16 cellular contexts compared by ENCODE assay signal in the genomic region with DNA sequence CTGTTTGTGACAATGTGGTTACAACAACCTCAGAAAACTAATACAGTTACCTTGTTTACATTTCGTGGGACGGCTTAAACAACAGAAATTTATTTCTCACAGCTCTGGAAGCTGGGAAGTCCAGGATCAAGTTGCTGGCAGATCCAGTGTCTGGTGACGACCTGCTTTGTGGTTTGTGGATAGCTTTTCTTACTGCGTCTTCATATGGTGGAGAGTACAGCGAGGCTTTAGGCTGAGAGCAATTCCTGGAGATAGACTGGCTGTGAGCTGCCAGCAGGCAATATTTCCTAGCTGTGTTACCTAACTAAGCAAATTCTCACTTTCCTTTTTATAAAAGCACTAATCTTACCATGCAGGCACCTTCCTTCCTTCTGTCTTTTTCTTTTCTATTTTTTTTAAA.
A peak's percentile ranks its signal among the peaks of the same experiment; 100 is the strongest.
DNase-seq lines count a peak whose midpoint lies in the region; ATAC-seq and TF ChIP-seq lines count a peak whose summit lies in the region.
"Had no signal": no experiment of that assay in that cellular context is flagged by ENCODE, and none has a peak within 500 bp of the region (broad histone marks: within the 10 kb centered on the region; RNA-seq: fewer than 3 reads in every experiment).

No MANE protein-coding gene starts in this region.

- no peak overlapping the region for H3K18ac ChIP-seq in mesenchymal stem cell (ENCODE audit: low read depth in 1 of 2, low read length in 2 of 2)

- H3K14ac ChIP-seq in mesenchymal stem cell (ENCODE audit: low read length in 2 of 2): no peak overlapping the region

- H3K36me3 Mint-ChIP-seq in WTC11: peaks cover 20% of the 10 kb centered on the region
- H3K36me3 Mint-ChIP-seq: CD4-positive, alpha-beta memory T cell had no signal

- no peak overlapping the region for H2BK120ac ChIP-seq in mesenchymal stem cell (ENCODE audit: low read depth, low read length)

- H2AFZ ChIP-seq in mesenchymal stem cell (ENCODE audit: low read depth, low read length): peak overlapping the region; percentile 31

- CTCF ChIA-PET in WTC11 (lab: Charles Lee): no interaction called here

- H3K9me3 ChIP-seq in mesenchymal stem cell (ENCODE audit: control insufficient read depth, low read length) (peaks cover 23% of the 10 kb centered on the region), colonic mucosa (no peaks in the 10 kb centered on the region)

- ATAC-seq in WTC11: peak; percentile 36; the same call in 1 of the 2 replicates
- ATAC-seq in sciatic nerve: no peak
- ATAC-seq: HCT116 had no signal

- no peaks in the 10 kb centered on the region for H3K79me1 ChIP-seq in mesenchymal stem cell (replicated peaks; ENCODE audit: low read length, poor library complexity, severe bottlenecking)

- H3K36me3 ChIP-seq in H7 (replicated peaks; ENCODE audit: control insufficient read depth, insufficient read depth, low read length): no peaks in the 10 kb centered on the region
- H3K36me3 ChIP-seq in mesenchymal stem cell (ENCODE audit: control insufficient read depth in 1 of 2, insufficient read depth in 2 of 2, low read depth in 1 of 2, low read length in 2 of 2): no peaks in the 10 kb centered on the region
- H3K36me3 ChIP-seq in colonic mucosa: no peaks in the 10 kb centered on the region

- no peak overlapping the region for H3K4me3 Mint-ChIP-seq in WTC11
- H3K4me3 Mint-ChIP-seq: CD4-positive, alpha-beta memory T cell had no signal

- POLR2A ChIA-PET in WTC11 (lab: Charles Lee): no interaction called here

- no peak overlapping the region for H3K4ac ChIP-seq in mesenchymal stem cell (ENCODE audit: low read depth in 1 of 2, low read length in 2 of 2)

- peak; percentile 1 for DNase-seq in H7
- peak; percentile 4 for DNase-seq in NCI-H2107 (lab: John Stamatoyannopoulos, UW)
- no peak for DNase-seq in WTC11 (ENCODE audit: low spot score)
- peak; percentile 2 for DNase-seq in mesenchymal stem cell
- DNase-seq in NCI-H524 (lab: John Stamatoyannopoulos, UW): no peak
- no peak for DNase-seq in sciatic nerve (ENCODE audit: low spot score)
- no peak for DNase-seq in colonic mucosa
- DNase-seq in NCI-H774 (lab: John Stamatoyannopoulos, UW): no peak
- DNase-seq: C1 segment of cervical spinal cord; Calu3; CD4-positive, alpha-beta memory T cell; COR-L47; DMS53; DMS79 treated with DMSO at 0.1 percent for 48 hours; GF-D8 had no signal

- H3K27ac ChIP-seq in mesenchymal stem cell (ENCODE audit: low read length, poor library complexity, severe bottlenecking) (no peak overlapping the region), colonic mucosa (no peak overlapping the region)

- H3K27me3 ChIP-seq in H7 (ENCODE audit: control insufficient read depth, insufficient read depth, low read length) (no peaks in the 10 kb centered on the region), mesenchymal stem cell (ENCODE audit: control insufficient read depth in 1 of 2, insufficient read depth in 1 of 2, low read length in 2 of 2) (no peaks in the 10 kb centered on the region), colonic mucosa (no peaks in the 10 kb centered on the region)

- H3K23ac ChIP-seq in mesenchymal stem cell (ENCODE audit: low read length in 2 of 2): no peak overlapping the region

- no peak overlapping the region for H3K4me3 ChIP-seq in H7 (ENCODE audit: insufficient read depth, low read depth, low read length)
- H3K4me3 ChIP-seq in mesenchymal stem cell (ENCODE audit: insufficient read depth in 1 of 2, low read depth in 1 of 2, low read length in 2 of 2): no peak overlapping the region
- H3K4me3 ChIP-seq in colonic mucosa: no peak overlapping the region

- H3K9ac ChIP-seq in mesenchymal stem cell (ENCODE audit: low read length) (no peak overlapping the region), colonic mucosa (ENCODE audit: low read depth in 2 of 2, low read length in 2 of 2) (no peak overlapping the region)

- peaks cover 34% of the 10 kb centered on the region for H3K9me3 Mint-ChIP-seq in WTC11

- no peaks in the 10 kb centered on the region for H3K4me1 ChIP-seq in mesenchymal stem cell (ENCODE audit: control insufficient read depth, insufficient read depth, low read depth, low read length)
- no peaks in the 10 kb centered on the region for H3K4me1 ChIP-seq in colonic mucosa

- no peaks in the 10 kb centered on the region for H3K27me3 Mint-ChIP-seq in WTC11 (ENCODE audit: low read depth)
- H3K27me3 Mint-ChIP-seq: CD4-positive, alpha-beta memory T cell had no signal

- WGBS in mesenchymal stem cell: 62% methylated on average over 5 of the region's 5 CpGs

- H2BK15ac ChIP-seq in mesenchymal stem cell (ENCODE audit: low read depth, poor library complexity, severe bottlenecking): no peak overlapping the region

- H4K8ac ChIP-seq in mesenchymal stem cell (ENCODE audit: low read length): no peak overlapping the region

- intact Hi-C loops in sciatic nerve (cut with DNase I) (no loop called here), colonic mucosa (cut with DNase I) (no loop called here)

- H2BK12ac ChIP-seq in mesenchymal stem cell (ENCODE audit: low read length in 2 of 2): no peak overlapping the region

- no peak overlapping the region for H2BK5ac ChIP-seq in mesenchymal stem cell (ENCODE audit: low read depth, low read length, poor library complexity, severe bottlenecking)

- peaks cover 31% of the 10 kb centered on the region for H3K4me1 Mint-ChIP-seq in WTC11
- H3K4me1 Mint-ChIP-seq: CD4-positive, alpha-beta memory T cell had no signal

- TF ChIP-seq CTCF in WTC11 (IDR thresholded peaks at IDR 0.05): no peak
- TF ChIP-seq CTCF in colonic mucosa (IDR thresholded peaks at IDR 0.05): no peak

- no peak overlapping the region for H2AK5ac ChIP-seq in mesenchymal stem cell (ENCODE audit: low read length, severe bottlenecking)

- no peak overlapping the region for H3K4me2 ChIP-seq in mesenchymal stem cell (ENCODE audit: low read length, poor library complexity, severe bottlenecking)

- H3K27ac Mint-ChIP-seq in WTC11: no peak overlapping the region
- H3K27ac Mint-ChIP-seq: CD4-positive, alpha-beta memory T cell had no signal

- H4K91ac ChIP-seq in mesenchymal stem cell (ENCODE audit: low read length): no peak overlapping the region

TF ChIP-seq in WTC11, 78 proteins besides CTCF, POLR2A, EP300 and RAD21:
- TF ChIP-seq HMGA2 (CRISPR knock-in tag; IDR thresholded peaks at IDR 0.05): no peak
- TF ChIP-seq SP1 (CRISPR knock-in tag; conservative IDR thresholded peaks at IDR 0.05): no peak
- TF ChIP-seq FOXP1 (CRISPR knock-in tag; IDR thresholded peaks at IDR 0.05; ENCODE audit: borderline replicate concordance): no peak
- TF ChIP-seq TP53 (CRISPR knock-in tag; IDR thresholded peaks at IDR 0.05): no peak
- TF ChIP-seq ZNF671 (CRISPR knock-in tag; IDR thresholded peaks at IDR 0.05): no peak
- no peak for TF ChIP-seq ZNF396 (CRISPR knock-in tag; IDR thresholded peaks at IDR 0.05; ENCODE audit: borderline replicate concordance)
- TF ChIP-seq TEAD1 (CRISPR knock-in tag; IDR thresholded peaks at IDR 0.05): no peak
- TF ChIP-seq ZSCAN18 (CRISPR knock-in tag; IDR thresholded peaks at IDR 0.05): no peak
- no peak for TF ChIP-seq GTF2I (CRISPR knock-in tag; conservative IDR thresholded peaks at IDR 0.05)
- TF ChIP-seq SMAD3 (CRISPR knock-in tag; IDR thresholded peaks at IDR 0.05; ENCODE audit: borderline replicate concordance): no peak
- TF ChIP-seq, protein P1, sequence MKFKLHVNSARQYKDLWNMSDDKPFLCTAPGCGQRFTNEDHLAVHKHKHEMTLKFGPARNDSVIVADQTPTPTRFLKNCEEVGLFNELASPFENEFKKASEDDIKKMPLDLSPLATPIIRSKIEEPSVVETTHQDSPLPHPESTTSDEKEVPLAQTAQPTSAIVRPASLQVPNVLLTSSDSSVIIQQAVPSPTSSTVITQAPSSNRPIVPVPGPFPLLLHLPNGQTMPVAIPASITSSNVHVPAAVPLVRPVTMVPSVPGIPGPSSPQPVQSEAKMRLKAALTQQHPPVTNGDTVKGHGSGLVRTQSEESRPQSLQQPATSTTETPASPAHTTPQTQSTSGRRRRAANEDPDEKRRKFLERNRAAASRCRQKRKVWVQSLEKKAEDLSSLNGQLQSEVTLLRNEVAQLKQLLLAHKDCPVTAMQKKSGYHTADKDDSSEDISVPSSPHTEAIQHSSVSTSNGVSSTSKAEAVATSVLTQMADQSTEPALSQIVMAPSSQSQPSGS (CRISPR knock-in tag; IDR thresholded peaks at IDR 0.05; ENCODE audit: borderline replicate concordance, low read depth): no peak
- TF ChIP-seq CREB1 (CRISPR knock-in tag; IDR thresholded peaks at IDR 0.05): no peak
- no peak for TF ChIP-seq HMGXB4 (CRISPR knock-in tag; IDR thresholded peaks at IDR 0.05)
- no peak for TF ChIP-seq TEAD4 (CRISPR knock-in tag; IDR thresholded peaks at IDR 0.05)
- no peak for TF ChIP-seq ZNF263 (CRISPR knock-in tag; IDR thresholded peaks at IDR 0.05; ENCODE audit: low read depth)

Comparison
In these comparisons a context has a peak if more than half of its experiments do, and no peak if none do; other contexts are left out.
1. DNase-seq: peak in H7 (single experiment), NCI-H2107 (single experiment) and mesenchymal stem cell (single experiment); none in WTC11 (single experiment), NCI-H524 (0 of 2), sciatic nerve (single experiment), colonic mucosa (single experiment) and NCI-H774 (single experiment).